Comparison of ENCODE assay signal across 8 cellular contexts in genomic region chr11:65558002-65558784, GRCh38. TPM values are rescaled to one million over a fixed set of nuclear protein-coding genes. Genes with fewer than 3 reads are reported as not detected.
A peak's percentile ranks its signal among the peaks of the same experiment; 100 is the strongest.
DNase-seq lines count a peak whose midpoint lies in the region; ATAC-seq and TF ChIP-seq lines count a peak whose summit lies in the region.

Gene LTBP3 (minus strand): TSS chr11:65558359. CDS start chr11:65557959, 400 bp downstream.

- H3K4me1 ChIP-seq in BLaER1 treated with 17β-estradiol and CSF1 and Interleukin-3, amounts not matched to agents 10 nM and 100 nM: peaks cover 63 to 86% (median 78%) of the 10 kb centered on the region in 10 experiments
- peaks cover 9% of the 10 kb centered on the region; the same call in 1 of the 2 replicates for H3K4me1 ChIP-seq in H9 (ENCODE audit: insufficient read depth, low read length)

- in situ Hi-C loops in astrocyte of the cerebellum (cut with HindIII; ENCODE audit: low sequenced_read_pairs): no loop called here

- TF ChIP-seq CTCF in H9 (conservative IDR thresholded peaks at IDR 0.05): no peak
- no peak for TF ChIP-seq CTCF in astrocyte of the cerebellum (IDR thresholded peaks at IDR 0.05; ENCODE audit: low read depth, low read length, missing control alignments)
- peak; percentile 22 for TF ChIP-seq CTCF in osteocyte (IDR thresholded peaks at IDR 0.05)

- H4K20me1 ChIP-seq in BLaER1 treated with 17β-estradiol and CSF1 and Interleukin-3, amounts not matched to agents 10 nM and 100 nM: peaks cover 0 to 12% (median 0%) of the 10 kb centered on the region in 11 experiments; a peak in 5 of 22 replicates
- H4K20me1 ChIP-seq in H9 (ENCODE audit: control insufficient read depth, insufficient read depth, insufficient read length): no peaks in the 10 kb centered on the region

- peak within 1 kb of the TSS; percentile 60 to 84 for H3K4me3 Mint-ChIP-seq in H9
- H3K4me3 Mint-ChIP-seq in osteocyte (ENCODE audit: unreplicated experiment): peak within 1 kb of the TSS; percentile 81

- H2AK5ac ChIP-seq in H9 (ENCODE audit: insufficient read length, low read length): no peak within 1 kb of the TSS

- no peaks in the 10 kb centered on the region for H3K9me3 Mint-ChIP-seq in H9
- no peaks in the 10 kb centered on the region for H3K9me3 Mint-ChIP-seq in osteocyte (ENCODE audit: unreplicated experiment)

- no CpG with 5 or more reads among the region's 77 CpGs for WGBS in H9 (ENCODE audit: extremely low coverage, insufficient read length, low lambda C conversion rate)

- H2BK20ac ChIP-seq in H9 (ENCODE audit: low read depth, low read length, poor library complexity, severe bottlenecking): no peak within 1 kb of the TSS

- DNase-seq in H9: peak; percentile 71
- DNase-seq in astrocyte of the cerebellum (ENCODE audit: low read depth): no peak
- DNase-seq in left cardiac atrium: peak; percentile 85
- peak; percentile 94 for DNase-seq in osteocyte (ENCODE audit: extremely low spot score, unreplicated experiment)
- no peak for DNase-seq in NK-92 (lab: John Stamatoyannopoulos, UW; ENCODE audit: unreplicated experiment)

- peak within 1 kb of the TSS; percentile 76 to 91 (median 86) for H3K9ac ChIP-seq in BLaER1 treated with 17β-estradiol and CSF1 and Interleukin-3, amounts not matched to agents 10 nM and 100 nM
- no peak within 1 kb of the TSS for H3K9ac ChIP-seq in H9 (ENCODE audit: extremely low read depth, insufficient read length, low read length)

- no peak within 1 kb of the TSS for H2BK5ac ChIP-seq in H9 (ENCODE audit: insufficient read length, low read length)

- H4K91ac ChIP-seq in H9 (ENCODE audit: insufficient read length, low read depth, low read length): no peak within 1 kb of the TSS

- ATAC-seq in left cardiac atrium: peak; percentile 84 to 89
- no peak for ATAC-seq in GM19328 (IDR thresholded peaks at IDR 0.05; ENCODE audit: unreplicated experiment)

- intact Hi-C loops in left cardiac atrium (cut with DNase I): no loop called here

- H2BK15ac ChIP-seq in H9 (ENCODE audit: low read depth, low read length): no peak within 1 kb of the TSS; the same call in 1 of the 2 replicates

- no peak within 1 kb of the TSS for H2AFZ ChIP-seq in H9 (ENCODE audit: low read length)

- peak within 1 kb of the TSS; percentile 50 for H3K14ac ChIP-seq in H9 (ENCODE audit: insufficient read depth, low read length)

- H3K27ac Mint-ChIP-seq in H9 (no peak within 1 kb of the TSS), osteocyte (ENCODE audit: unreplicated experiment) (peak within 1 kb of the TSS; percentile 96)

- H2BK120ac ChIP-seq in H9 (ENCODE audit: low read depth, low read length, poor library complexity, severe bottlenecking): no peak within 1 kb of the TSS

- no peaks in the 10 kb centered on the region for H3K36me3 Mint-ChIP-seq in H9 (ENCODE audit: insufficient read depth in 1 of 3, low read depth in 3 of 3)
- peaks cover 4% of the 10 kb centered on the region for H3K36me3 Mint-ChIP-seq in osteocyte (ENCODE audit: unreplicated experiment)

- no peak within 1 kb of the TSS for H3K23ac ChIP-seq in H9 (ENCODE audit: insufficient read length, low read depth, low read length)

- H2BK12ac ChIP-seq in H9 (ENCODE audit: insufficient read length, low read depth, low read length): no peak within 1 kb of the TSS

- H3T11ph ChIP-seq in H9 (ENCODE audit: low read length): no peak within 1 kb of the TSS

- no peaks in the 10 kb centered on the region for H3K27me3 ChIP-seq in BLaER1 treated with 17β-estradiol and CSF1 and Interleukin-3, amounts not matched to agents 10 nM and 100 nM
- no peaks in the 10 kb centered on the region; the same call in 1 of the 2 replicates for H3K27me3 ChIP-seq in H9 (ENCODE audit: insufficient read depth, low read length)

- H3K23me2 ChIP-seq in H9 (ENCODE audit: insufficient read length, low read depth, low read length, poor library complexity, severe bottlenecking): no peaks in the 10 kb centered on the region

- H3K79me2 ChIP-seq in H9 (ENCODE audit: insufficient read depth, low read length): no peaks in the 10 kb centered on the region

- no peak within 1 kb of the TSS for H4K8ac ChIP-seq in H9 (replicated peaks; ENCODE audit: insufficient read length, low read depth, low read length)

- no peak within 1 kb of the TSS for H3K4ac ChIP-seq in H9 (ENCODE audit: low read depth, low read length)

- H3K27me3 Mint-ChIP-seq in H9 (ENCODE audit: low read depth) (peaks cover 45% of the 10 kb centered on the region), osteocyte (ENCODE audit: unreplicated experiment) (no peaks in the 10 kb centered on the region)

- peak within 1 kb of the TSS; percentile 89 to 100 (median 99) for H3K4me2 ChIP-seq in BLaER1 treated with 17β-estradiol and CSF1 and Interleukin-3, amounts not matched to agents 10 nM and 100 nM
- peak within 1 kb of the TSS; percentile 36 for H3K4me2 ChIP-seq in H9 (ENCODE audit: insufficient read depth, insufficient read length, low read length)

- peak within 1 kb of the TSS; percentile 73 to 93 (median 87); a peak in 21 of 22 replicates for H3K27ac ChIP-seq in BLaER1 treated with 17β-estradiol and CSF1 and Interleukin-3, amounts not matched to agents 10 nM and 100 nM
- H3K27ac ChIP-seq in H9 (ENCODE audit: insufficient read length, low read depth, low read length): no peak within 1 kb of the TSS

- H3K4me3 ChIP-seq in BLaER1 treated with 17β-estradiol and CSF1 and Interleukin-3, amounts not matched to agents 10 nM and 100 nM: peak within 1 kb of the TSS; percentile 49 to 75 (median 62)
- H3K4me3 ChIP-seq in astrocyte of the cerebellum (ENCODE audit: low read depth, low read length): peak within 1 kb of the TSS; percentile 70

- peaks cover 46 to 63% of the 10 kb centered on the region in 2 experiments for H3K4me1 Mint-ChIP-seq in H9
- peaks cover 69% of the 10 kb centered on the region for H3K4me1 Mint-ChIP-seq in osteocyte (ENCODE audit: unreplicated experiment)

- no peaks in the 10 kb centered on the region for H3K79me1 ChIP-seq in H9 (ENCODE audit: insufficient read depth, low read depth, low read length, poor library complexity, severe bottlenecking)

- no peak within 1 kb of the TSS for H3K56ac ChIP-seq in H9 (ENCODE audit: insufficient read length, low read depth, low read length)

- 0 out of 22 replicates have a peak, but pooled peaks cover 0 to 4% (median 0%) of the 10 kb centered on the region in 11 experiments for H3K36me3 ChIP-seq in BLaER1 treated with 17β-estradiol and CSF1 and Interleukin-3, amounts not matched to agents 10 nM and 100 nM

- no peaks in the 10 kb centered on the region for H3K9me3 ChIP-seq in BLaER1 treated with 17β-estradiol and CSF1 and Interleukin-3, amounts not matched to agents 10 nM and 100 nM (replicated peaks in 1 of 11)
- no peaks in the 10 kb centered on the region for H3K9me3 ChIP-seq in H9 (ENCODE audit: control insufficient read depth, low read depth, low read length)

- H4K5ac ChIP-seq in H9 (ENCODE audit: insufficient read length, low read depth, low read length): no peak within 1 kb of the TSS

- peak within 1 kb of the TSS; percentile 1 for H3K18ac ChIP-seq in H9 (ENCODE audit: insufficient read length, low read depth, low read length)

TF ChIP-seq in PFSK-1, 5 proteins besides CTCF, POLR2A, EP300 and RAD21:
- TF ChIP-seq SIN3A (IDR thresholded peaks at IDR 0.05; ENCODE audit: borderline replicate concordance, insufficient read depth, low read length): 0 out of 2 replicates have a peak, but pooled peaks have one; percentile 26
- peak; percentile 59 for TF ChIP-seq POLR2AphosphoS5 (IDR thresholded peaks at IDR 0.05; ENCODE audit: low read depth, low read length)
- TF ChIP-seq REST (IDR thresholded peaks at IDR 0.05; ENCODE audit: insufficient read depth in 1 of 2, low read depth in 2 of 2, low read length in 2 of 2): 0 out of 4 replicates have a peak, but pooled peaks of 1 of the 2 experiments have one; percentile 37
- peak; percentile 46 for TF ChIP-seq FOXP2 (optimal IDR thresholded peaks at IDR 0.05; ENCODE audit: borderline replicate concordance, extremely low read depth, extremely low read length, insufficient read depth)
- TF ChIP-seq TAF1 (IDR thresholded peaks at IDR 0.05; ENCODE audit: borderline replicate concordance, insufficient read depth, low read length): 0 out of 2 replicates have a peak, but pooled peaks have one; percentile 17

RNA-seq across cellular contexts. Expression of gene LTBP3, which starts in this region (rescaled TPM):
- 10.6 and 12.1 TPM in 2 replicates for total RNA-seq in H9 (2021)
- 121 TPM for polyA plus RNA-seq in PFSK-1 (2012; ENCODE audit: insufficient read length, low read depth)
- total RNA-seq in left cardiac atrium: 10 to 100 TPM; 85.6 to 96.2 TPM
- total RNA-seq in osteocyte: 219 and 256 TPM in 2 replicates

Comparison
In these comparisons a context has a peak if more than half of its experiments do, and no peak if none do; other contexts are left out.
1. DNase-seq: peak in H9 (single experiment), left cardiac atrium (single experiment) and osteocyte (single experiment); none in astrocyte of the cerebellum (single experiment) and NK-92 (single experiment).